Comparison of ENCODE assay signal across 33 cellular contexts in genomic region chr7:41470081-41470480, GRCh38.
"Had no signal": no experiment of that assay in that cellular context is flagged by ENCODE, and none has a peak within 500 bp of the region (broad histone marks: within the 10 kb centered on the region; RNA-seq: fewer than 3 reads in every experiment).

No MANE protein-coding gene starts in this region.

- H3K27ac Mint-ChIP-seq: activated CD4-positive, alpha-beta T cell treated with anti-CD3 and anti-CD28 coated beads for 36 hours; activated CD4-positive, alpha-beta T cell treated with anti-CD3 and anti-CD28 coated beads, Interleukin-2, amount 10 ng/mL, durations not matched to agents 7 days and 5 days; activated CD8-positive, alpha-beta T cell treated with anti-CD3 and anti-CD28 coated beads for 36 hours; activated naive CD4-positive, alpha-beta T cell treated with anti-CD3 and anti-CD28 coated beads for 36 hours; activated naive CD4-positive, alpha-beta T cell treated with anti-CD3 and anti-CD28 coated beads, Interleukin-2, amount 50 U/mL, for 24 hours; activated naive CD8-positive, alpha-beta T cell treated with anti-CD3 and anti-CD28 coated beads for 36 hours; activated T-helper 2 cell treated with anti-CD3 and anti-CD28 coated beads, Interferon-gamma antibody, Interleukin-2, Interleukin-4, amounts not matched to agents 10 μg/mL and 5 μg/mL and 100 μg/mL, durations not matched to agents 14 hours and 24 hours and 36 hours; brain; T-helper 17 cell; T-helper 2 cell treated with Interferon-gamma antibody and Interleukin-4, amounts not matched to agents 5 μg/mL and 100 μg/mL, for 36 hours had no signal

- H3K27me3 Mint-ChIP-seq: activated CD4-positive, alpha-beta T cell treated with anti-CD3 and anti-CD28 coated beads for 36 hours; activated CD4-positive, alpha-beta T cell treated with anti-CD3 and anti-CD28 coated beads, Interleukin-2, amount 10 ng/mL, durations not matched to agents 7 days and 5 days; activated naive CD4-positive, alpha-beta T cell treated with anti-CD3 and anti-CD28 coated beads, Interleukin-2, amount 50 U/mL, for 24 hours; activated naive CD8-positive, alpha-beta T cell treated with anti-CD3 and anti-CD28 coated beads for 36 hours; brain; T-helper 17 cell had no signal

- H3K36me3 Mint-ChIP-seq: activated naive CD4-positive, alpha-beta T cell treated with anti-CD3 and anti-CD28 coated beads, Interleukin-2, amount 50 U/mL, for 24 hours; activated naive CD8-positive, alpha-beta T cell treated with anti-CD3 and anti-CD28 coated beads for 36 hours; brain had no signal

- H3K27me3 ChIP-seq: ascending aorta, breast epithelium, cardiac muscle cell, colonic mucosa, esophagus squamous epithelium, gastroesophageal sphincter, heart right ventricle had no signal

- H3K9me3 ChIP-seq: ascending aorta, breast epithelium, colonic mucosa, esophagus squamous epithelium, gastroesophageal sphincter, heart right ventricle had no signal

- ATAC-seq: activated CD4-positive, alpha-beta T cell treated with anti-CD3 and anti-CD28 coated beads for 36 hours; activated CD8-positive, alpha-beta T cell treated with anti-CD3 and anti-CD28 coated beads for 36 hours; activated T-cell treated with anti-CD3 and anti-CD28 coated beads, Interleukin-2, amount 50 U/mL, for 4 hours; gastroesophageal sphincter; heart right ventricle; T-helper 17 cell had no signal

- H3K4me1 Mint-ChIP-seq: activated CD4-positive, alpha-beta T cell treated with anti-CD3 and anti-CD28 coated beads for 36 hours; activated CD4-positive, alpha-beta T cell treated with anti-CD3 and anti-CD28 coated beads, Interleukin-2, amount 10 ng/mL, durations not matched to agents 7 days and 5 days; activated naive CD4-positive, alpha-beta T cell treated with anti-CD3 and anti-CD28 coated beads, Interleukin-2, amount 50 U/mL, for 24 hours; activated naive CD8-positive, alpha-beta T cell treated with anti-CD3 and anti-CD28 coated beads for 36 hours; brain; T-helper 17 cell had no signal

- H3K9me3 Mint-ChIP-seq: activated naive CD4-positive, alpha-beta T cell treated with anti-CD3 and anti-CD28 coated beads, Interleukin-2, amount 50 U/mL, for 24 hours; activated naive CD8-positive, alpha-beta T cell treated with anti-CD3 and anti-CD28 coated beads for 36 hours; activated T-cell treated with anti-CD3 and anti-CD28 coated beads, Interleukin-2, amount 50 U/mL, for 4 hours; brain had no signal

- H3K4me3 Mint-ChIP-seq: activated CD4-positive, alpha-beta T cell treated with anti-CD3 and anti-CD28 coated beads for 36 hours; activated CD4-positive, alpha-beta T cell treated with anti-CD3 and anti-CD28 coated beads, Interleukin-2, amount 10 ng/mL, durations not matched to agents 7 days and 5 days; activated CD8-positive, alpha-beta T cell treated with anti-CD3 and anti-CD28 coated beads for 36 hours; activated naive CD4-positive, alpha-beta T cell treated with anti-CD3 and anti-CD28 coated beads for 36 hours; activated naive CD4-positive, alpha-beta T cell treated with anti-CD3 and anti-CD28 coated beads, Interleukin-2, amount 50 U/mL, for 24 hours; activated naive CD8-positive, alpha-beta T cell treated with anti-CD3 and anti-CD28 coated beads for 36 hours; activated T-cell treated with anti-CD3 and anti-CD28 coated beads, Interleukin-2, amount 50 U/mL, for 4 hours; brain; T-helper 17 cell; T-helper 2 cell treated with Interferon-gamma antibody and Interleukin-4, amounts not matched to agents 5 μg/mL and 100 μg/mL, for 36 hours had no signal

- H3K4me1 ChIP-seq: breast epithelium, colonic mucosa, esophagus squamous epithelium, gastroesophageal sphincter had no signal

- H3K27ac ChIP-seq: ascending aorta, breast epithelium, cardiac muscle cell, colonic mucosa, epithelial cell of prostate, esophagus squamous epithelium, gastroesophageal sphincter, heart right ventricle, WERI-Rb-1 had no signal

- DNase-seq: activated CD4-positive, alpha-beta T cell treated with anti-CD3 and anti-CD28 coated beads for 36 hours; activated CD4-positive, alpha-beta T cell treated with anti-CD3 and anti-CD28 coated beads, Interleukin-2, amount 10 ng/mL, durations not matched to agents 7 days and 5 days; activated CD4-positive, alpha-beta T cell treated with anti-CD3 and anti-CD28 coated beads, Interleukin-2, amount 50 U/mL, for 48 hours; activated CD4-positive, CD25-positive, alpha-beta regulatory T cell; activated CD4-positive, CD25-positive, alpha-beta regulatory T cell treated with anti-CD3 and anti-CD28 coated beads, Interleukin-2, amount 50 U/mL, for 72 hours; activated CD8-positive, alpha-beta memory T cell treated with anti-CD3 and anti-CD28 coated beads for 24 hours; activated CD8-positive, alpha-beta T cell treated with anti-CD3 and anti-CD28 coated beads for 36 hours; activated effector memory CD4-positive, alpha-beta T cell treated with anti-CD3 and anti-CD28 coated beads, Interleukin-2, amount 50 U/mL, for 16 hours; activated naive CD4-positive, alpha-beta T cell treated with anti-CD3 and anti-CD28 coated beads for 36 hours; activated naive CD8-positive, alpha-beta T cell treated with anti-CD3 and anti-CD28 coated beads for 36 hours; activated T-cell treated with anti-CD3 and anti-CD28 coated beads, Interleukin-2, amount 50 U/mL, for 4 hours; central memory CD4-positive, alpha-beta T cell; cerebellar nuclear complex; colonic mucosa; effector CD8-positive, alpha-beta T cell; esophagus squamous epithelium; foreskin melanocyte; heart right ventricle; T-helper 1 cell; T-helper 17 cell; T1000; WERI-Rb-1 had no signal

- H3K4me3 ChIP-seq: ascending aorta, breast epithelium, cardiac muscle cell, colonic mucosa, esophagus squamous epithelium, gastroesophageal sphincter, heart right ventricle had no signal

- H3K36me3 ChIP-seq: ascending aorta, breast epithelium, cardiac muscle cell, colonic mucosa, esophagus squamous epithelium, gastroesophageal sphincter, heart right ventricle, WERI-Rb-1 had no signal

- FAIRE-seq: endometrium, endothelial cell of umbilical vein had no signal
